8 cellular contexts compared by ENCODE assay signal in the genomic region with DNA sequence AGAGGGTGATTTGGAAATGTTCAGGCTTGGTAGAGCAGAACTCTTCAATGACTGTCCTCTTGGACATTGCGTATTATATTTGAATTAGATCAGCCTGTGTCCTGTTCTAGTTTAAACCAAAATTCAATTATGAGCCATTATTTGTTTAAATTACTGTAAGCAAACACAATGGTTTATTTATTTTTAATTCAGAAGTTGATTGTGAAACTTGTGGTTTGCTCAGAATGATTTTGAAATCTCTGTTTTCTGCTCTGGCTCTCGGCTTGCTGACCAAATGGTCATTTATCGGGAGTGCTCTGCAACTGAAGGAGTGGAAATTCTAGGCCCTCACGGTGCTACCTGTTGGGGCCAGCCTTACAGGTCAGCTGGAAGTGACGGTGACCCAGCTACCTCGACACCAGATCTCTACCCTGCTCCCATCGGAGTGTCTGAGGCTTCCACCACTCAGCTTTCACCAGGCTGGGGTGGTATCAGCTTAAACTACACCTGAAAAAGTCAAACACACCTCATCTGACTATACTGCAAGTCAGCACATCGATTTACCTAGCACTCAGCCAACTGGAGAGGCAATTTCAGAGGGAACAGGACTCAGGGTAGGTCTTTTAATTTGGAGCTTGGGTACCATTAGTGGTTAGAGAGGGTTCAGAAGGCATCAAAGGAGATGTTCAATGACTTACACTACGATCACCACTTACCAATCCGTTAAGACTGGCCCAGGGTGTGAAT. TPM values are rescaled to one million over a fixed set of nuclear protein-coding genes. Genes with fewer than 3 reads are reported as not detected.
DNase-seq lines count a peak whose midpoint lies in the region; ATAC-seq, FAIRE-seq and TF ChIP-seq lines count a peak whose summit lies in the region.

No MANE protein-coding gene starts in this region.

- H3K4me1 ChIP-seq in mucosa of descending colon (ENCODE audit: low read depth), result peaks cover 15% of the 10 kb centered on the region

- intact Hi-C loops in mucosa of descending colon (cut with DNase I, micrococcal nuclease), result no loop called here

- no peak for TF ChIP-seq CTCF in mucosa of descending colon (IDR thresholded peaks at IDR 0.05)

- H3K36me3 ChIP-seq in mucosa of descending colon (ENCODE audit: low read depth), result no peaks in the 10 kb centered on the region

- H3K9me3 ChIP-seq in mucosa of descending colon, result no peaks in the 10 kb centered on the region

- no peak for FAIRE-seq in RCC 7860 (lab: Jason Lieb, UNC)

- DNase-seq in activated T-cell treated with anti-CD3 and anti-CD28 coated beads, Interleukin-2, amount 50 U/mL, for 1 hour, result peak; percentile 20
- DNase-seq in activated T-cell treated with anti-CD3 and anti-CD28 coated beads for 4 hours (no peak), NCI-H526 treated with DMSO at 0.1 percent for 48 hours (lab: John Stamatoyannopoulos, UW) (peak; percentile 66), cerebellum (ENCODE audit: low spot score) (peak; percentile 26), mucosa of descending colon (peak in 2 of 3 donors; percentile 7 to 29), RCC 7860 (ENCODE audit: low spot score) (no peak)
- no peak for DNase-seq in effector CD8-positive, alpha-beta T cell (lab: John Stamatoyannopoulos, UW)

- H3K4me3 ChIP-seq in mucosa of descending colon, result peak overlapping the region; percentile 35

- ATAC-seq in mucosa of descending colon (no peak), HG03565 (IDR thresholded peaks at IDR 0.05; ENCODE audit: unreplicated experiment) (no peak)

RNA-seq across cellular contexts. Expression of a gene that starts 36.8 kb away (rescaled TPM):
- total RNA-seq in cerebellum (62.2 TPM), mucosa of descending colon (10 to 100 TPM; 42.9 to 83.5 (median 77.9) TPM)

Comparison
In these comparisons a context has a peak if more than half of its experiments do, and no peak if none do; other contexts are left out.
1. DNase-seq: peak in activated T-cell treated with anti-CD3 and anti-CD28 coated beads, Interleukin-2, amount 50 U/mL, for 1 hour (single experiment), NCI-H526 treated with DMSO at 0.1 percent for 48 hours (single experiment), cerebellum (single experiment) and mucosa of descending colon (2 of 3); none in activated T-cell treated with anti-CD3 and anti-CD28 coated beads for 4 hours (single experiment), RCC 7860 (single experiment) and effector CD8-positive, alpha-beta T cell (single experiment).